ENCODE assay signal across 8 cellular contexts in genomic region chr10:68900427-68901105, GRCh38. TPM values are rescaled to one million over a fixed set of nuclear protein-coding genes. Genes with fewer than 3 reads are reported as not detected.
A peak's percentile ranks its signal among the peaks of the same experiment; 100 is the strongest.
DNase-seq lines count a peak whose midpoint lies in the region; ATAC-seq, FAIRE-seq and TF ChIP-seq lines count a peak whose summit lies in the region.

No MANE protein-coding gene starts in this region.

- no peaks in the 10 kb centered on the region for H3K9me3 ChIP-seq in GM12878 (replicated peaks; ENCODE audit: control insufficient read depth, insufficient read depth, low read length)

- H3K27ac ChIP-seq in GM12878 (ENCODE audit: control insufficient read depth, insufficient read depth), result peak overlapping the region; percentile 95

- RAD21 ChIA-PET in GM12878 (lab: Charles Lee; ENCODE audit: unreplicated experiment), result interaction anchor here (0.9 to 1.6 kb wide), 3 partner anchors 73 to 688 kb away, joined by 3 to 4 read pairs (median 4); partner anchors contain the start of gene STOX1

- TF ChIP-seq EP300 in GM12878 (IDR thresholded peaks at IDR 0.05; ENCODE audit: borderline replicate concordance in 1 of 2, control insufficient read depth in 1 of 2, low read depth in 2 of 2, low read length in 2 of 2), result no peak

- in situ Hi-C loops in GM12878 (cut with MboI), result no loop called here

- peaks cover 34% of the 10 kb centered on the region for H3K79me2 ChIP-seq in GM12878 (ENCODE audit: control insufficient read depth, insufficient read depth, low read length)

- intact Hi-C loops in GM12878 (cut with micrococcal nuclease; ENCODE audit: unreplicated experiment), result loop anchor here (2.0 to 10.0 kb wide), 3 partner anchors 374 to 686 kb away; partner anchors contain the start of genes HNRNPH3, PBLD and SLC25A16

- peak overlapping the region; percentile 69 for H3K4me3 ChIP-seq in H7 (ENCODE audit: insufficient read depth, low read depth, low read length)
- H3K4me3 ChIP-seq in GM12878, result peak overlapping the region; percentile 42
- peak overlapping the region; percentile 98 for H3K4me3 ChIP-seq in kidney epithelial cell (ENCODE audit: low read depth, low read length)

- WGBS in GM12878 (ENCODE audit: insufficient coverage, insufficient replicate concordance, low lambda C conversion rate, missing lambda C conversion rate), result 13% methylated on average over 39 of the region's 40 CpGs

- peaks cover 3% of the 10 kb centered on the region; the same call in 1 of the 2 replicates for H3K4me1 ChIP-seq in GM12878 (ENCODE audit: control insufficient read depth, insufficient read depth, low read length)

- no peak for TF ChIP-seq CTCF in GM12878 (IDR thresholded peaks at IDR 0.05 in 2 of 3, conservative IDR thresholded peaks at IDR 0.05 in 1 of 3; ENCODE audit: control insufficient read depth in 2 of 3, extremely low read depth in 1 of 3, insufficient read depth in 1 of 3, low read depth in 3 of 3, low read length in 3 of 3)
- TF ChIP-seq CTCF in kidney epithelial cell (IDR thresholded peaks at IDR 0.05; ENCODE audit: insufficient read depth, low read length, poor library complexity, severe bottlenecking), result no peak

- CTCF ChIA-PET in GM12878 (lab: Yijun Ruan, JAX), result interaction anchor here (1.2 to 2.3 kb wide), 3 partner anchors 55 to 350 kb away, joined by 5 to 7 read pairs (median 6); partner anchors contain the start of gene DDX21

- peak overlapping the region; percentile 92 for H3K4me2 ChIP-seq in GM12878 (ENCODE audit: control insufficient read depth, insufficient read depth)

- H3K9ac ChIP-seq in GM12878 (ENCODE audit: control insufficient read depth, insufficient read depth, low read length), result peak overlapping the region; percentile 96

- no peaks in the 10 kb centered on the region for H4K20me1 ChIP-seq in GM12878 (ENCODE audit: control insufficient read depth, insufficient read depth)

- H2AFZ ChIP-seq in GM12878 (ENCODE audit: control insufficient read depth, low read depth, low read length), result peak overlapping the region; percentile 88

- SMC1A ChIA-PET in GM12878 (lab: Charles Lee; ENCODE audit: uncharacterized antibody, unreplicated experiment), result interaction anchor here (0.8 to 1.1 kb wide), 3 partner anchors 8 to 472 kb away, joined by 3 to 5 read pairs (median 3); no protein-coding TSS in a partner anchor

- H3K27me3 ChIP-seq in H7 (ENCODE audit: control insufficient read depth, insufficient read depth, low read length), result no peaks in the 10 kb centered on the region
- no peaks in the 10 kb centered on the region for H3K27me3 ChIP-seq in GM12878 (replicated peaks in 1 of 2; ENCODE audit: control insufficient read depth in 2 of 2, insufficient read depth in 2 of 2, low read length in 1 of 2)
- no peaks in the 10 kb centered on the region for H3K27me3 ChIP-seq in kidney epithelial cell (ENCODE audit: control insufficient read depth, insufficient read depth, low read length)

- ATAC-seq in GM12878, result peak; percentile 62

- DNase-seq in NCI-H2171 treated with DMSO at 0.1 percent for 48 hours (lab: John Stamatoyannopoulos, UW), result peak; percentile 76
- DNase-seq in NCI-H2171 (lab: John Stamatoyannopoulos, UW), result no peak
- DNase-seq in H7, result no peak
- DNase-seq in NCI-H1694 (lab: John Stamatoyannopoulos, UW), result peak; percentile 61
- peak; percentile 13 for DNase-seq in GM12878 (ENCODE audit: low read depth, low spot score)
- peak; percentile 14 for DNase-seq in kidney epithelial cell (ENCODE audit: low read depth)
- peak; percentile 52 for DNase-seq in stimulated activated CD8-positive, alpha-beta memory T cell treated with anti-CD3 and anti-CD28 coated beads, Interleukin-15, amount 100 ng/mL, for 24 hours (ENCODE audit: low read depth)
- DNase-seq in iPS-NIHi11 (ENCODE audit: low spot score), result no peak

- POLR2A ChIA-PET in GM12878 (lab: Charles Lee), result interaction anchor here (1.2 to 1.4 kb wide), 2 partner anchors 55 to 350 kb away, joined by 3 to 6 read pairs; partner anchors contain the start of gene DDX21

- no peaks in the 10 kb centered on the region for H3K36me3 ChIP-seq in H7 (replicated peaks; ENCODE audit: control insufficient read depth, insufficient read depth, low read length)
- H3K36me3 ChIP-seq in GM12878 (ENCODE audit: control insufficient read depth in 2 of 2, insufficient read depth in 2 of 2, low read length in 1 of 2), result 0 out of 4 replicates have a peak, but pooled peaks cover 0 to 2% of the 10 kb centered on the region in 2 experiments
- H3K36me3 ChIP-seq in kidney epithelial cell (ENCODE audit: control insufficient read depth, insufficient read depth, low read length), result no peaks in the 10 kb centered on the region

- peak; percentile 82 for TF ChIP-seq POLR2A in GM12878 (IDR thresholded peaks at IDR 0.05; ENCODE audit: low read depth, low read length)

- TSS peak; percentile 98 for BruUV-seq in GM12878 (replicated peaks; lab: Mats Ljungman, UMichigan)

- no peak for TF ChIP-seq RAD21 in GM12878 (IDR thresholded peaks at IDR 0.05; ENCODE audit: insufficient read depth, low read depth, low read length)

- FAIRE-seq in GM12878 (lab: Jason Lieb, UNC), result peak; percentile 81

TF ChIP-seq in GM12878, 131 proteins besides CTCF, POLR2A, EP300 and RAD21 (continues in another document):
- TF ChIP-seq SUZ12 (IDR thresholded peaks at IDR 0.05; ENCODE audit: unreplicated experiment), result no peak
- no peak for TF ChIP-seq CREM (IDR thresholded peaks at IDR 0.05; ENCODE audit: low read depth)
- peak; percentile 70; the same call in 1 of the 2 replicates for TF ChIP-seq POLR2AphosphoS2 (IDR thresholded peaks at IDR 0.05; ENCODE audit: low read depth, low read length)
- TF ChIP-seq MXI1 (IDR thresholded peaks at IDR 0.05; ENCODE audit: low read depth, low read length), result peak; percentile 65
- peak; percentile 6; the same call in 1 of the 2 replicates for TF ChIP-seq IRF4 (IDR thresholded peaks at IDR 0.05; ENCODE audit: low read depth, low read length)
- TF ChIP-seq BMI1 (IDR thresholded peaks at IDR 0.05; ENCODE audit: borderline replicate concordance), result no peak
- peak; percentile 88 for TF ChIP-seq SMAD5 (IDR thresholded peaks at IDR 0.05; ENCODE audit: low read depth)
- TF ChIP-seq HDAC2 (IDR thresholded peaks at IDR 0.05), result no peak
- no peak for TF ChIP-seq EZH2 (IDR thresholded peaks at IDR 0.05; ENCODE audit: borderline replicate concordance, control insufficient read depth, low read depth, low read length)
- no peak for TF ChIP-seq STAT3 (IDR thresholded peaks at IDR 0.05; ENCODE audit: low read depth, low read length)
- peak in 1 of 2 experiments; percentile 85; a peak in 2 of 3 replicates for TF ChIP-seq EGR1 (IDR thresholded peaks at IDR 0.05; ENCODE audit: borderline replicate concordance in 1 of 2, low read depth in 2 of 2, low read length in 2 of 2)
- no peak for TF ChIP-seq EED (IDR thresholded peaks at IDR 0.05; ENCODE audit: low read depth)
- no peak for TF ChIP-seq IKZF2 (IDR thresholded peaks at IDR 0.05)

RNA-seq across cellular contexts. Expression of gene DDX50, which starts 0.5 kb away (rescaled TPM):
- 50.8 and 68.7 TPM in 2 replicates for total RNA-seq in H7 (2014; rRNA removed; shearing (Covaris generic))
- 30.7 and 31.2 TPM in 2 replicates for total RNA-seq in GM12878 (2013; cell fraction: nucleolus; rRNA removed)
- total RNA-seq in GM12878 (2014; rRNA removed) (28.9 and 34.1 TPM in 2 replicates), GM12878 (2014; rRNA removed; fragmentation: Illumina TruSeq; extraction: Trizol) (51.6 and 52.0 TPM in 2 replicates), GM12878 (2021) (38.8 and 39.1 TPM in 2 replicates), kidney epithelial cell (34.3 and 34.7 TPM in 2 replicates)
- polyA plus RNA-seq in GM12878 (2011; ENCODE audit: low read depth), result 25.6 TPM
- polyA plus RNA-seq in GM12878 (2011; rRNA removed) (50.3 and 67.3 TPM in 2 replicates), GM12878 (2014; fragmentation: Illumina TruSeq; extraction: Trizol) (47.6 and 56.6 TPM in 2 replicates), GM12878 (2014; fragmentation: Nextera tagmentation; extraction: Ambion mirVana) (10 to 100 TPM; 24.9 to 32.0 TPM), GM12878 (2014; rRNA removed) (25.7 and 28.4 TPM in 2 replicates), GM12878 (2016; fragmentation: Nextera tagmentation; extraction: Ambion mirVana) (10 to 100 TPM; 36.0 to 37.5 TPM)
- 23.3 and 24.5 TPM in 2 replicates for polyA plus RNA-seq in GM12878 (2011; cell fraction: cytosol; rRNA removed)
- 18.5 and 18.8 TPM in 2 replicates for polyA plus RNA-seq in GM12878 (2011; cell fraction: nucleus; rRNA removed)
- 34.0 and 40.0 TPM in 2 replicates for polyA plus RNA-seq in GM12878 (2012)
- polyA minus RNA-seq in GM12878 (2011; rRNA and poly(A)+ RNA removed), result 52.6 and 63.9 TPM in 2 replicates
- polyA minus RNA-seq in GM12878 (2011; cell fraction: cytosol; rRNA and poly(A)+ RNA removed), result 21.0 and 22.1 TPM in 2 replicates
- polyA minus RNA-seq in GM12878 (2011; cell fraction: nucleus; rRNA and poly(A)+ RNA removed), result 6.2 and 7.0 TPM in 2 replicates

RNA-seq across cellular contexts. Expression of gene DDX21, which starts 55.4 kb away (rescaled TPM):
- 121 and 145 TPM in 2 replicates for total RNA-seq in H7 (2014; rRNA removed; shearing (Covaris generic))
- 34.8 and 35.9 TPM in 2 replicates for total RNA-seq in GM12878 (2013; cell fraction: nucleolus; rRNA removed)
- total RNA-seq in GM12878 (2014; rRNA removed), result 121 and 158 TPM in 2 replicates
- 153 and 165 TPM in 2 replicates for total RNA-seq in GM12878 (2014; rRNA removed; fragmentation: Illumina TruSeq; extraction: Trizol)
- total RNA-seq in GM12878 (2021), result 122 and 129 TPM in 2 replicates
- polyA plus RNA-seq in GM12878 (2011; ENCODE audit: low read depth), result 39.5 TPM
- polyA plus RNA-seq in GM12878 (2011; rRNA removed), result 120 and 162 TPM in 2 replicates
- polyA plus RNA-seq in GM12878 (2011; cell fraction: cytosol; rRNA removed), result 43.4 and 50.3 TPM in 2 replicates
- polyA plus RNA-seq in GM12878 (2011; cell fraction: nucleus; rRNA removed), result 35.1 and 62.8 TPM in 2 replicates
- 48.2 and 52.6 TPM in 2 replicates for polyA plus RNA-seq in GM12878 (2012)
- polyA plus RNA-seq in GM12878 (2014; fragmentation: Illumina TruSeq; extraction: Trizol), result 182 and 223 TPM in 2 replicates
- polyA plus RNA-seq in GM12878 (2014; fragmentation: Nextera tagmentation; extraction: Ambion mirVana), result 10 to 100 TPM; 80.8 to 88.5 TPM
- 95.6 and 112 TPM in 2 replicates for polyA plus RNA-seq in GM12878 (2014; rRNA removed)
- polyA plus RNA-seq in GM12878 (2016; fragmentation: Nextera tagmentation; extraction: Ambion mirVana), result 10 to 100 TPM; 41.1 to 47.8 TPM
- polyA minus RNA-seq in GM12878 (2011; rRNA and poly(A)+ RNA removed), result 67.2 and 96.1 TPM in 2 replicates
- 34.7 and 46.3 TPM in 2 replicates for polyA minus RNA-seq in GM12878 (2011; cell fraction: cytosol; rRNA and poly(A)+ RNA removed)
- 13.4 and 23.5 TPM in 2 replicates for polyA minus RNA-seq in GM12878 (2011; cell fraction: nucleus; rRNA and poly(A)+ RNA removed)
- total RNA-seq in kidney epithelial cell, result 104 and 112 TPM in 2 replicates

Comparison
In these comparisons a context has a peak if more than half of its experiments do, and no peak if none do; other contexts are left out.
1. DNase-seq: peak in NCI-H2171 treated with DMSO at 0.1 percent for 48 hours (single experiment), NCI-H1694 (single experiment), GM12878 (single experiment), kidney epithelial cell (single experiment) and stimulated activated CD8-positive, alpha-beta memory T cell treated with anti-CD3 and anti-CD28 coated beads, Interleukin-15, amount 100 ng/mL, for 24 hours (single experiment); none in NCI-H2171 (single experiment), H7 (single experiment) and iPS-NIHi11 (single experiment).
2. H3K4me3 ChIP-seq: peak in every context shown above with its lines; median percentile 98 in kidney epithelial cell; 69 in H7; 42 in GM12878.